In the genomic region with DNA sequence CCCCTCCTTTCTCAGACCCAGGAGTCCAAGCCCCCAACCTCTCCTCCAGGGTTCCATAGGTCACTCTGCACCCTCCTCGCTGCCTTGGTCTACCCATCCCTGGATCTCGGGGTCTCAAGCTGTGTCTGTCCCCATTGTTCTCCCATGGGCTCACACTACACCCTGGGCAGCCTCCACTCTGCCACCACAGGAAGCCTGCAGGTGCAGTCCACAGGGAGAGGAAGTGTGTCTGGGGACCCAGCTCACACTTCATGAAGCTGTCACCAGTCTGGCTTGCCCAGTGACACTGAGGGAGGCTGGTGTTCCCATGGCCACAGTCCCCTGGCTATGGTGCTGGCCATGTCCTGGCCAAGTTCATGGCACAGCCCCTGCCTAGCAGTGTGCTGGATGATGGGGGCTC, we compare ENCODE assay signal across 19 cellular contexts. TPM values are rescaled to one million over a fixed set of nuclear protein-coding genes. Genes with fewer than 3 reads are reported as not detected.
DNase-seq lines count a peak whose midpoint lies in the region; ATAC-seq and TF ChIP-seq lines count a peak whose summit lies in the region.
"Had no signal": no experiment of that assay in that cellular context is flagged by ENCODE, and none has a peak within 500 bp of the region (broad histone marks: within the 10 kb centered on the region; RNA-seq: fewer than 3 reads in every experiment).

No MANE protein-coding gene starts in this region.

- no peak overlapping the region for H3K27ac Mint-ChIP-seq in stimulated activated naive CD8-positive, alpha-beta T cell treated with anti-CD3 and anti-CD28 coated beads, Interleukin-15, amount 100 ng/mL, for 72 hours
- H3K27ac Mint-ChIP-seq in T-helper 17 cell (peak overlapping the region; percentile 37), mesothelial cell of epicardium (peak overlapping the region; percentile 36)
- H3K27ac Mint-ChIP-seq: activated CD4-positive, alpha-beta T cell treated with anti-CD3 and anti-CD28 coated beads, Interleukin-2, amount 10 ng/mL, durations not matched to agents 7 days and 5 days; CD4-positive, alpha-beta T cell; immature natural killer cell had no signal

- DNase-seq in stimulated activated naive CD8-positive, alpha-beta T cell treated with anti-CD3 and anti-CD28 coated beads, Interleukin-15, amount 100 ng/mL, for 72 hours = no peak
- DNase-seq in stimulated activated naive CD8-positive, alpha-beta T cell treated with anti-CD3 and anti-CD28 coated beads, Interleukin-15, Interleukin-2, amounts not matched to agents 100 U/mL and 50 U/mL, for 24 hours = no peak
- no peak for DNase-seq in T-helper 17 cell
- DNase-seq in mesothelial cell of epicardium (ENCODE audit: low spot score in 2 of 2, unreplicated experiment in 2 of 2) = no peak
- no peak for DNase-seq in lower leg skin (ENCODE audit: low spot score in 2 of 2)
- no peak for DNase-seq in epidermal melanocyte (ENCODE audit: insufficient read length, low spot score)
- DNase-seq: activated CD4-positive, alpha-beta T cell treated with anti-CD3 and anti-CD28 coated beads, Interleukin-2, amount 10 ng/mL, durations not matched to agents 7 days and 5 days; activated CD8-positive, alpha-beta memory T cell treated with anti-CD3 and anti-CD28 coated beads, Interleukin-2, amount 50 U/mL, for 4 hours; CD4-positive, alpha-beta T cell; dermis blood vessel endothelial cell; foreskin fibroblast; immature natural killer cell; NCI-H2171; NCI-H774; SHP77 treated with DMSO at 0.1 percent for 48 hours had no signal

- no peaks in the 10 kb centered on the region for H3K9me3 Mint-ChIP-seq in stimulated activated naive CD8-positive, alpha-beta T cell treated with anti-CD3 and anti-CD28 coated beads, Interleukin-15, amount 100 ng/mL, for 72 hours
- no peaks in the 10 kb centered on the region for H3K9me3 Mint-ChIP-seq in mesothelial cell of epicardium
- H3K9me3 Mint-ChIP-seq: activated CD4-positive, alpha-beta T cell treated with anti-CD3 and anti-CD28 coated beads, Interleukin-2, amount 10 ng/mL, durations not matched to agents 7 days and 5 days; CD4-positive, alpha-beta T cell; immature natural killer cell had no signal

- no peak overlapping the region for H3K4me3 ChIP-seq in lower leg skin (ENCODE audit: low read depth, poor library complexity, severe bottlenecking)
- H3K4me3 ChIP-seq: HAP-1, thyroid gland had no signal

- no peaks in the 10 kb centered on the region for H3K9me3 ChIP-seq in T-helper 17 cell (ENCODE audit: control insufficient read depth, low read length, poor library complexity, severe bottlenecking)
- H3K9me3 ChIP-seq: HAP-1, thyroid gland had no signal

- WGBS in lower leg skin, 2 donors = 75 to 80% methylated on average over 2 of the region's 2 CpGs

- TF ChIP-seq CTCF in mesothelial cell of epicardium (IDR thresholded peaks at IDR 0.05; ENCODE audit: unreplicated experiment) (no peak), lower leg skin (IDR thresholded peaks at IDR 0.05) (no peak)

- no peaks in the 10 kb centered on the region for H3K36me3 Mint-ChIP-seq in T-helper 17 cell (ENCODE audit: low read depth)
- H3K36me3 Mint-ChIP-seq in mesothelial cell of epicardium = peaks cover 13% of the 10 kb centered on the region
- H3K36me3 Mint-ChIP-seq: immature natural killer cell had no signal

- no peak for TF ChIP-seq POLR2A in lower leg skin (IDR thresholded peaks at IDR 0.05)

- H3K4me3 Mint-ChIP-seq in stimulated activated naive CD8-positive, alpha-beta T cell treated with anti-CD3 and anti-CD28 coated beads, Interleukin-15, amount 100 ng/mL, for 72 hours = no peak overlapping the region
- H3K4me3 Mint-ChIP-seq in T-helper 17 cell (no peak overlapping the region), mesothelial cell of epicardium (peak overlapping the region; percentile 43)
- H3K4me3 Mint-ChIP-seq: activated CD4-positive, alpha-beta T cell treated with anti-CD3 and anti-CD28 coated beads, Interleukin-2, amount 10 ng/mL, durations not matched to agents 7 days and 5 days; CD4-positive, alpha-beta T cell; immature natural killer cell had no signal

- peaks cover 18% of the 10 kb centered on the region for H3K4me1 Mint-ChIP-seq in stimulated activated naive CD8-positive, alpha-beta T cell treated with anti-CD3 and anti-CD28 coated beads, Interleukin-15, amount 100 ng/mL, for 72 hours
- H3K4me1 Mint-ChIP-seq in T-helper 17 cell = peaks cover 30% of the 10 kb centered on the region
- peaks cover 38% of the 10 kb centered on the region for H3K4me1 Mint-ChIP-seq in mesothelial cell of epicardium

- intact Hi-C loops in lower leg skin (cut with DNase I; ENCODE audit: low total_unique reads) = no loop called here

- H3K27me3 Mint-ChIP-seq in stimulated activated naive CD8-positive, alpha-beta T cell treated with anti-CD3 and anti-CD28 coated beads, Interleukin-15, amount 100 ng/mL, for 72 hours = peaks cover 50% of the 10 kb centered on the region
- H3K27me3 Mint-ChIP-seq in T-helper 17 cell (peaks cover 10% of the 10 kb centered on the region), mesothelial cell of epicardium (ENCODE audit: low read depth) (no peaks in the 10 kb centered on the region)

- ATAC-seq in stimulated activated naive CD8-positive, alpha-beta T cell treated with anti-CD3 and anti-CD28 coated beads, Interleukin-15, amount 100 ng/mL, for 72 hours = peak; percentile 35
- no peak for ATAC-seq in stimulated activated naive CD8-positive, alpha-beta T cell treated with anti-CD3 and anti-CD28 coated beads, Interleukin-15, Interleukin-2, amounts not matched to agents 100 U/mL and 50 U/mL, for 24 hours
- no peak for ATAC-seq in T-helper 17 cell
- no peak for ATAC-seq in HG02610 (IDR thresholded peaks at IDR 0.05; ENCODE audit: unreplicated experiment)
- ATAC-seq: sciatic nerve had no signal

RNA-seq across cellular contexts. Expression of a gene that starts 5.3 kb away (rescaled TPM):
- total RNA-seq in T-helper 17 cell = 1 to 10 TPM; 2.5 to 5.2 TPM
- total RNA-seq in mesothelial cell of epicardium = 291 to 300 TPM (median 299 TPM) in 3 replicates
- 10 to 100 TPM; 75.2 to 91.1 (median 82.4) TPM for total RNA-seq in lower leg skin
- total RNA-seq: activated CD4-positive, alpha-beta T cell treated with anti-CD3 and anti-CD28 coated beads, Interleukin-2, amount 10 ng/mL, durations not matched to agents 7 days and 5 days had no signal

RNA-seq across cellular contexts. Expression of a gene that starts 39.6 kb away (rescaled TPM):
- total RNA-seq in T-helper 17 cell = 10 to 100 TPM; 29.0 to 34.8 TPM
- total RNA-seq in mesothelial cell of epicardium = 47.7 to 49.8 TPM (median 47.8 TPM) in 3 replicates
- total RNA-seq in lower leg skin = 10 to 100 TPM; 32.5 to 52.3 (median 46.4) TPM

RNA-seq across cellular contexts. Expression of a gene that starts 42.5 kb away (rescaled TPM):
- not detected for total RNA-seq in T-helper 17 cell
- 346 to 378 TPM (median 355 TPM) in 3 replicates for total RNA-seq in mesothelial cell of epicardium
- total RNA-seq in lower leg skin = 10 to 100 TPM; 32.3 to 73.5 (median 58.0) TPM
- total RNA-seq: activated CD4-positive, alpha-beta T cell treated with anti-CD3 and anti-CD28 coated beads, Interleukin-2, amount 10 ng/mL, durations not matched to agents 7 days and 5 days; CD4-positive, alpha-beta T cell had no signal

RNA-seq across cellular contexts. Expression of a gene that starts 54.2 kb away (rescaled TPM):
- 1 to 10 TPM; 1.3 to 2.0 TPM for total RNA-seq in T-helper 17 cell
- 285 to 290 TPM (median 289 TPM) in 3 replicates for total RNA-seq in mesothelial cell of epicardium
- total RNA-seq in lower leg skin = 100 to 1,000 TPM; 511 to 997 (median 747) TPM

Comparison
In these comparisons a context has a peak if more than half of its experiments do, and no peak if none do; other contexts are left out.
1. H3K27ac Mint-ChIP-seq: peak in T-helper 17 cell (single experiment) and mesothelial cell of epicardium (single experiment); none in stimulated activated naive CD8-positive, alpha-beta T cell treated with anti-CD3 and anti-CD28 coated beads, Interleukin-15, amount 100 ng/mL, for 72 hours (0 of 2).
2. RNA of a gene that starts 5.3 kb away (total RNA-seq): 291 to 300 TPM in mesothelial cell of epicardium and 75.2 to 91.1 TPM in lower leg skin; 2.5 to 5.2 TPM in T-helper 17 cell; every median in the first group is over 10 times any median in the second.
3. RNA of a gene that starts 42.5 kb away (total RNA-seq): 346 to 378 TPM in mesothelial cell of epicardium and 32.3 to 73.5 TPM in lower leg skin; not detected in T-helper 17 cell; every median in the first group is over 10 times any median in the second.